Comparison of ENCODE assay signal across 7 cellular contexts in genomic region chr16:5071341-5071680, GRCh38. TPM values are rescaled to one million over a fixed set of nuclear protein-coding genes. Genes with fewer than 3 reads are reported as not detected.
DNase-seq lines count a peak whose midpoint lies in the region; ATAC-seq, FAIRE-seq and TF ChIP-seq lines count a peak whose summit lies in the region.

No MANE protein-coding gene starts in this region.

- H3K27ac Mint-ChIP-seq in activated naive CD8-positive, alpha-beta T cell, result peak overlapping the region; percentile 97

- peaks cover 27% of the 10 kb centered on the region for H3K4me1 Mint-ChIP-seq in activated naive CD8-positive, alpha-beta T cell (ENCODE audit: low read depth)

- no peaks in the 10 kb centered on the region for H3K27me3 Mint-ChIP-seq in activated naive CD8-positive, alpha-beta T cell

- TF ChIP-seq CTCF in kidney (IDR thresholded peaks at IDR 0.05; ENCODE audit: borderline replicate concordance, extremely low read depth, insufficient read depth), result no peak

- peaks cover 5% of the 10 kb centered on the region for H3K4me1 ChIP-seq in HUES48 (ENCODE audit: control insufficient read depth, insufficient read depth, low read length)
- H3K4me1 ChIP-seq in kidney (ENCODE audit: control insufficient read depth in 1 of 2, insufficient read depth in 1 of 2, low read depth in 1 of 2, low read length in 2 of 2), result peaks cover 6 to 9% of the 10 kb centered on the region in 2 donors
- H3K4me1 ChIP-seq in stomach smooth muscle (ENCODE audit: control insufficient read depth, insufficient read depth, low read length), result peaks cover 17% of the 10 kb centered on the region

- ATAC-seq in HG03175 (IDR thresholded peaks at IDR 0.05; ENCODE audit: unreplicated experiment) (no peak), HG03354 (IDR thresholded peaks at IDR 0.05; ENCODE audit: poor library complexity, severe bottlenecking, unreplicated experiment) (no peak)

- DNase-seq in kidney, result no peak
- no peak for DNase-seq in NCI-H226

- FAIRE-seq in kidney (lab: Jason Lieb, UNC), result no peak

- H3K9me3 ChIP-seq in HUES48 (ENCODE audit: control insufficient read depth, insufficient read depth, low read length), result no peaks in the 10 kb centered on the region
- H3K9me3 ChIP-seq in kidney (ENCODE audit: control insufficient read depth in 1 of 2, low read length in 2 of 2), result no peaks in the 10 kb centered on the region
- H3K9me3 ChIP-seq in stomach smooth muscle (ENCODE audit: control insufficient read depth in 2 of 2, low read length in 2 of 2), result no peaks in the 10 kb centered on the region

- H3K9me3 Mint-ChIP-seq in activated naive CD8-positive, alpha-beta T cell (ENCODE audit: low read depth), result no peaks in the 10 kb centered on the region

- H3K27ac ChIP-seq in HUES48 (ENCODE audit: low read depth, low read length) (peak overlapping the region; percentile 85), kidney (ENCODE audit: low read depth in 2 of 2, low read length in 2 of 2) (peak overlapping the region; percentile 60 to 62), stomach smooth muscle (ENCODE audit: low read length) (peak overlapping the region; percentile 84)

- H3K36me3 Mint-ChIP-seq in activated naive CD8-positive, alpha-beta T cell, result peaks cover 4% of the 10 kb centered on the region

- intact Hi-C loops in kidney (cut with DNase I), result no loop called here

- H3K9ac ChIP-seq in HUES48 (ENCODE audit: low read depth, low read length) (no peak overlapping the region), kidney (ENCODE audit: low read length in 2 of 2) (peak overlapping the region; percentile 20 to 67), stomach smooth muscle (ENCODE audit: low read length in 2 of 2) (peak overlapping the region; percentile 18 to 75)

- H3K27me3 ChIP-seq in HUES48 (ENCODE audit: control insufficient read depth, insufficient read depth, low read length), result no peaks in the 10 kb centered on the region
- no peaks in the 10 kb centered on the region for H3K27me3 ChIP-seq in stomach smooth muscle (ENCODE audit: control insufficient read depth in 1 of 2, insufficient read depth in 2 of 2, low read length in 2 of 2)

- peak overlapping the region; percentile 97 for H3K4me3 Mint-ChIP-seq in activated naive CD8-positive, alpha-beta T cell

- peak overlapping the region; percentile 89; the same call in 1 of the 2 replicates for H3K4me3 ChIP-seq in HUES48 (ENCODE audit: low read depth, low read length)
- peak overlapping the region; percentile 82 to 91 for H3K4me3 ChIP-seq in kidney (ENCODE audit: low read length in 2 of 2)
- peak overlapping the region; percentile 73 to 89 for H3K4me3 ChIP-seq in stomach smooth muscle (ENCODE audit: low read length in 2 of 2)

- H3K36me3 ChIP-seq in HUES48 (ENCODE audit: control insufficient read depth, insufficient read depth, low read length) (peaks cover 25% of the 10 kb centered on the region), kidney (ENCODE audit: control insufficient read depth in 1 of 2, insufficient read depth in 2 of 2, low read length in 2 of 2) (peaks cover 6 to 13% of the 10 kb centered on the region in 2 donors), stomach smooth muscle (ENCODE audit: control insufficient read depth in 2 of 2, insufficient read depth in 2 of 2, low read length in 2 of 2) (peaks cover 0 to 14% of the 10 kb centered on the region in 2 donors)

RNA-seq across cellular contexts. Expression of gene ALG1, which starts 0.3 kb away (rescaled TPM):
- 23.4 TPM for total RNA-seq in kidney
- polyA plus RNA-seq in kidney (ENCODE audit: insufficient read depth, low read depth, low replicate concordance), result 26.4 TPM

RNA-seq across cellular contexts. Expression of gene C16orf89, which starts 5.6 kb away (rescaled TPM):
- 5.4 TPM for total RNA-seq in kidney
- polyA plus RNA-seq in kidney (ENCODE audit: insufficient read depth, low read depth, low replicate concordance), result 68.4 TPM

RNA-seq across cellular contexts. Expression of gene EEF2KMT, which starts 26.3 kb away (rescaled TPM):
- 12.8 TPM for total RNA-seq in kidney
- 11.1 TPM for polyA plus RNA-seq in kidney (ENCODE audit: insufficient read depth, low read depth, low replicate concordance)

RNA-seq across cellular contexts. Expression of gene NAGPA, which starts 37.6 kb away (rescaled TPM):
- 13.8 TPM for total RNA-seq in kidney
- 14.5 TPM for polyA plus RNA-seq in kidney (ENCODE audit: insufficient read depth, low read depth, low replicate concordance)
